In the genomic region with DNA sequence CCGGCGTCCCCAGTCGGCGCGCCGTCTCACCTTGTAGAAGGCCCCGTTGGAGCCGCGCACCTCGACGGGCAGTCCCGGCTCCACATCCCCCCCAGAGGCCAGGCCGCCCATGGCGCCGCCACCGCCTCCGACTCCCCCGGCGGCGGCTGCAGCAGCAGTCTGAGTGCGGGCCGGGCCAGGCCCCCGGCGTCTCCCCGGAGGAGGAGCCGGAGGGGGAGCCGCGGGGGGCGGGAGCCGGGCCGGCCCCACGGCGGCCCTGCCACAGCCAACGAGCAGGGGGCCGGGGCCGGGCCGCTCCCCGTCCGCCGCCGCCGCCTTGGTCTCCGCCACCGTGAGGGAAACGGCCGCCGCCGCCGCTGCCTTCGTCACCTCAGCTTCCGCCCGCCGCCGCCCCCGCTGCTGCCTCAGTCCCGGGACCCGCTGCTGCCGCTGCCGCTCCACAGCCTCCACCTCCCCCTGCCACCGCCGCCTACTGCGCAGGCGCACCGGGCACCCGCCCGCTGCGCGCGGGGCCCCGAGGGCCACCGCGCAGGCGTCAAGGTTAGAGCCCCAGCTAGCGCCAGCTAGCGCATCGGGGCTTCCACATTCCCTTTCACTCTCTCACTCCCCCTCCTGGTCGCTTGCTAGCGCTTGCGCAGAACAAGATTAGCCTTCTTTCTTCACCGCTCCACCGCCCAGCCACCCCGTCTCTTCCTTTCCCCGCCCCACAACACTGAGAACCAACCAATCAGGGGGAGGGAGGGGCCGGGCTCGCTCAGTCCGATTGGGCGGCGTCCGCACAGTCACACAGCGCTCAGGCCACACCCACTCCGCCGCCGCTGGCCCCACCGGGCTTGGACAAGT, we compare ENCODE assay signal across 1 cellular context.
TF ChIP-seq lines count a peak whose summit lies in the region.

Gene FXR2, minus strand, starts transcription at position 476 of the 843 bp plus-strand sequence. Its CDS starts 365 bp downstream, at position 111.

TF ChIP-seq in HEK293, 187 proteins besides CTCF, POLR2A, EP300 and RAD21 (continued from another document):
- TF ChIP-seq, protein P1, sequence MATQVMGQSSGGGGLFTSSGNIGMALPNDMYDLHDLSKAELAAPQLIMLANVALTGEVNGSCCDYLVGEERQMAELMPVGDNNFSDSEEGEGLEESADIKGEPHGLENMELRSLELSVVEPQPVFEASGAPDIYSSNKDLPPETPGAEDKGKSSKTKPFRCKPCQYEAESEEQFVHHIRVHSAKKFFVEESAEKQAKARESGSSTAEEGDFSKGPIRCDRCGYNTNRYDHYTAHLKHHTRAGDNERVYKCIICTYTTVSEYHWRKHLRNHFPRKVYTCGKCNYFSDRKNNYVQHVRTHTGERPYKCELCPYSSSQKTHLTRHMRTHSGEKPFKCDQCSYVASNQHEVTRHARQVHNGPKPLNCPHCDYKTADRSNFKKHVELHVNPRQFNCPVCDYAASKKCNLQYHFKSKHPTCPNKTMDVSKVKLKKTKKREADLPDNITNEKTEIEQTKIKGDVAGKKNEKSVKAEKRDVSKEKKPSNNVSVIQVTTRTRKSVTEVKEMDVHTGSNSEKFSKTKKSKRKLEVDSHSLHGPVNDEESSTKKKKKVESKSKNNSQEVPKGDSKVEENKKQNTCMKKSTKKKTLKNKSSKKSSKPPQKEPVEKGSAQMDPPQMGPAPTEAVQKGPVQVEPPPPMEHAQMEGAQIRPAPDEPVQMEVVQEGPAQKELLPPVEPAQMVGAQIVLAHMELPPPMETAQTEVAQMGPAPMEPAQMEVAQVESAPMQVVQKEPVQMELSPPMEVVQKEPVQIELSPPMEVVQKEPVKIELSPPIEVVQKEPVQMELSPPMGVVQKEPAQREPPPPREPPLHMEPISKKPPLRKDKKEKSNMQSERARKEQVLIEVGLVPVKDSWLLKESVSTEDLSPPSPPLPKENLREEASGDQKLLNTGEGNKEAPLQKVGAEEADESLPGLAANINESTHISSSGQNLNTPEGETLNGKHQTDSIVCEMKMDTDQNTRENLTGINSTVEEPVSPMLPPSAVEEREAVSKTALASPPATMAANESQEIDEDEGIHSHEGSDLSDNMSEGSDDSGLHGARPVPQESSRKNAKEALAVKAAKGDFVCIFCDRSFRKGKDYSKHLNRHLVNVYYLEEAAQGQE (tag by site-specific recombination; IDR thresholded peaks at IDR 0.05): no peak
- TF ChIP-seq ZNF548 (tag by site-specific recombination; IDR thresholded peaks at IDR 0.05) (no peak), KLF9 (tag by site-specific recombination; IDR thresholded peaks at IDR 0.05; ENCODE audit: low read depth) (peak; percentile 96), ZBTB7A (tag by site-specific recombination; IDR thresholded peaks at IDR 0.05; ENCODE audit: low read depth) (no peak), ZBTB11 (tag by site-specific recombination; conservative IDR thresholded peaks at IDR 0.05; ENCODE audit: low read depth) (0 out of 2 replicates have a peak, but pooled peaks have one; percentile 11), ZNF610 (tag by site-specific recombination; IDR thresholded peaks at IDR 0.05; ENCODE audit: borderline replicate concordance) (no peak), IKZF3 (tag by site-specific recombination; IDR thresholded peaks at IDR 0.05) (0 out of 2 replicates have a peak, but pooled peaks have one; percentile 34), ZNF16 (tag by site-specific recombination; IDR thresholded peaks at IDR 0.05; ENCODE audit: low read depth) (no peak), ZNF473 (tag by site-specific recombination; IDR thresholded peaks at IDR 0.05) (no peak)
- TF ChIP-seq, protein P2, sequence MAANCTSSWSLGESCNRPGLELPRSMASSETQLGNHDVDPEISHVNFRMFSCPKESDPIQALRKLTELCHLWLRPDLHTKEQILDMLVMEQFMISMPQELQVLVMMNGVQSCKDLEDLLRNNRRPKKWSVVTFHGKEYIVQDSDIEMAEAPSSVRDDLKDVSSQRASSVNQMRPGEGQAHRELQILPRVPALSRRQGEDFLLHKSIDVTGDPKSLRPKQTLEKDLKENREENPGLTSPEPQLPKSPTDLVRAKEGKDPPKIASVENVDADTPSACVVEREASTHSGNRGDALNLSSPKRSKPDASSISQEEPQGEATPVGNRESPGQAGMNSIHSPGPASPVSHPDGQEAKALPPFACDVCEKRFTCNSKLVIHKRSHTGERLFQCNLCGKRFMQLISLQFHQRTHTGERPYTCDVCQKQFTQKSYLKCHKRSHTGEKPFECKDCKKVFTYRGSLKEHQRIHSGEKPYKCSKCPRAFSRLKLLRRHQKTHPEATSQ (tag by site-specific recombination; IDR thresholded peaks at IDR 0.05): no peak
TF ChIP-seq in HEK293: peak in this region for 28.
